21 cellular contexts compared by ENCODE assay signal in genomic region chr16:23160574-23160973, GRCh38. TPM values are rescaled to one million over a fixed set of nuclear protein-coding genes. Genes with fewer than 3 reads are reported as not detected.
DNase-seq lines count a peak whose midpoint lies in the region; ATAC-seq, FAIRE-seq and TF ChIP-seq lines count a peak whose summit lies in the region.
"Had no signal": no experiment of that assay in that cellular context is flagged by ENCODE, and none has a peak within 500 bp of the region (broad histone marks: within the 10 kb centered on the region; RNA-seq: fewer than 3 reads in every experiment).

No MANE protein-coding gene starts in this region.

- H3K9ac ChIP-seq in H9 (ENCODE audit: extremely low read depth, insufficient read length, low read length) = no peak overlapping the region

- H4K8ac ChIP-seq in H9 (replicated peaks; ENCODE audit: insufficient read length, low read depth, low read length) = no peak overlapping the region

- no peak overlapping the region for H4K91ac ChIP-seq in H9 (ENCODE audit: insufficient read length, low read depth, low read length)

- no peak overlapping the region; a peak in 1 of 5 replicates for H3K4me3 Mint-ChIP-seq in H9
- H3K4me3 Mint-ChIP-seq in WTC11 = no peak overlapping the region
- H3K4me3 Mint-ChIP-seq: CD4-positive, alpha-beta T cell had no signal

- H3K27ac Mint-ChIP-seq in H9 (peak overlapping the region in 1 of 3 experiments; percentile 48; a peak in 3 of 7 replicates), WTC11 (peak overlapping the region; percentile 32; the same call in 1 of the 2 replicates)
- H3K27ac Mint-ChIP-seq: CD4-positive, alpha-beta T cell had no signal

- H3K27me3 ChIP-seq in H9 (ENCODE audit: insufficient read depth, low read length) = no peaks in the 10 kb centered on the region
- H3K27me3 ChIP-seq: BE2C had no signal

- TF ChIP-seq CTCF in H9 (conservative IDR thresholded peaks at IDR 0.05) (no peak), WTC11 (IDR thresholded peaks at IDR 0.05) (no peak)

- no peak overlapping the region for H2BK20ac ChIP-seq in H9 (ENCODE audit: low read depth, low read length, poor library complexity, severe bottlenecking)

- no CpG with 5 or more reads among the region's 3 CpGs for WGBS in H9 (ENCODE audit: extremely low coverage, insufficient read length, low lambda C conversion rate)

- H2BK15ac ChIP-seq in H9 (ENCODE audit: low read depth, low read length) = no peak overlapping the region

- no peak overlapping the region for H2BK12ac ChIP-seq in H9 (ENCODE audit: insufficient read length, low read depth, low read length)

- no peak overlapping the region for H3K27ac ChIP-seq in H9 (ENCODE audit: insufficient read length, low read depth, low read length)
- H3K27ac ChIP-seq: HL-60 had no signal

- H3K23me2 ChIP-seq in H9 (ENCODE audit: insufficient read length, low read depth, low read length, poor library complexity, severe bottlenecking) = no peaks in the 10 kb centered on the region

- H3K18ac ChIP-seq in H9 (ENCODE audit: insufficient read length, low read depth, low read length) = no peak overlapping the region

- ATAC-seq in WTC11 = peak; percentile 59
- ATAC-seq: K562 had no signal

- no peaks in the 10 kb centered on the region for H3K9me3 ChIP-seq in H9 (ENCODE audit: control insufficient read depth, low read depth, low read length)
- H3K9me3 ChIP-seq: BE2C had no signal

- H2BK120ac ChIP-seq in H9 (ENCODE audit: low read depth, low read length, poor library complexity, severe bottlenecking) = no peak overlapping the region

- H3K4me1 ChIP-seq in H9 (ENCODE audit: insufficient read depth, low read length) = no peaks in the 10 kb centered on the region
- H3K4me1 ChIP-seq: BE2C had no signal

- H3K79me2 ChIP-seq in H9 (ENCODE audit: insufficient read depth, low read length) = no peaks in the 10 kb centered on the region

- H3K4me2 ChIP-seq in H9 (ENCODE audit: insufficient read depth, insufficient read length, low read length) = no peak overlapping the region

- H3T11ph ChIP-seq in H9 (ENCODE audit: low read length) = no peak overlapping the region

- H3K9me3 Mint-ChIP-seq in H9 = peaks cover 13 to 14% of the 10 kb centered on the region in 2 experiments
- H3K9me3 Mint-ChIP-seq in WTC11 = peaks cover 23% of the 10 kb centered on the region
- H3K9me3 Mint-ChIP-seq: CD4-positive, alpha-beta T cell had no signal

- CTCF ChIA-PET in WTC11 (lab: Charles Lee) = no interaction called here

- H2AK5ac ChIP-seq in H9 (ENCODE audit: insufficient read length, low read length) = no peak overlapping the region

- H2AFZ ChIP-seq in H9 (ENCODE audit: low read length) = no peak overlapping the region

- no peak overlapping the region for H3K14ac ChIP-seq in H9 (ENCODE audit: insufficient read depth, low read length)

- DNase-seq in DMS79 treated with DMSO at 0.1 percent for 48 hours (lab: John Stamatoyannopoulos, UW) (peak; percentile 82), H9 (peak; percentile 46), WTC11 (ENCODE audit: low spot score) (no peak), myocyte (ENCODE audit: low read depth) (peak; percentile 32), urothelium cell line (ENCODE audit: low spot score) (no peak), NOMO-1 treated with dmso at 0.1 percent for 144 hours (lab: John Stamatoyannopoulos, UW; ENCODE audit: unreplicated experiment) (no peak), COLO668 (lab: John Stamatoyannopoulos, UW; ENCODE audit: unreplicated experiment) (no peak), superior temporal gyrus (ENCODE audit: extremely low spot score) (no peak)
- DNase-seq: ACHN; BE2C; C1 segment of cervical spinal cord; CD4-positive, alpha-beta T cell; H7; IMR-90 had no signal

- H4K5ac ChIP-seq in H9 (ENCODE audit: insufficient read length, low read depth, low read length) = no peak overlapping the region

- no peaks in the 10 kb centered on the region for H3K79me1 ChIP-seq in H9 (ENCODE audit: insufficient read depth, low read depth, low read length, poor library complexity, severe bottlenecking)

- no peak overlapping the region for H2BK5ac ChIP-seq in H9 (ENCODE audit: insufficient read length, low read length)

- H4K20me1 ChIP-seq in H9 (ENCODE audit: control insufficient read depth, insufficient read depth, insufficient read length) = no peaks in the 10 kb centered on the region

- no peak for FAIRE-seq in urothelium cell line (lab: Jason Lieb, UNC)
- FAIRE-seq: A204.1, G401.6, GM12891, GM19239, K562 had no signal

- H3K27me3 Mint-ChIP-seq in H9 (ENCODE audit: low read depth) = peaks cover under 1% of the 10 kb centered on the region; the same call in 1 of the 2 replicates
- peaks cover 3% of the 10 kb centered on the region; the same call in 1 of the 2 replicates for H3K27me3 Mint-ChIP-seq in WTC11 (ENCODE audit: low read depth)

- H3K56ac ChIP-seq in H9 (ENCODE audit: insufficient read length, low read depth, low read length) = no peak overlapping the region

- H3K36me3 Mint-ChIP-seq in H9 (ENCODE audit: insufficient read depth in 1 of 3, low read depth in 3 of 3) = peaks cover 3 to 12% (median 6%) of the 10 kb centered on the region in 3 experiments
- H3K36me3 Mint-ChIP-seq in WTC11 = peaks cover 18% of the 10 kb centered on the region

- POLR2A ChIA-PET in WTC11 (lab: Charles Lee) = no interaction called here

- H3K4ac ChIP-seq in H9 (ENCODE audit: low read depth, low read length) = no peak overlapping the region

- H3K4me1 Mint-ChIP-seq in H9 (peaks cover 9 to 12% of the 10 kb centered on the region in 2 experiments), WTC11 (peaks cover 14% of the 10 kb centered on the region)

- no peak overlapping the region for H3K23ac ChIP-seq in H9 (ENCODE audit: insufficient read length, low read depth, low read length)

TF ChIP-seq in WTC11, 78 proteins besides CTCF, POLR2A, EP300 and RAD21:
- TF ChIP-seq SP1 (CRISPR knock-in tag; conservative IDR thresholded peaks at IDR 0.05) = no peak
- TF ChIP-seq NFE2L1 (CRISPR knock-in tag; IDR thresholded peaks at IDR 0.05) = no peak
- no peak for TF ChIP-seq NR3C1 (CRISPR knock-in tag; conservative IDR thresholded peaks at IDR 0.05; ENCODE audit: low read depth)
- TF ChIP-seq TEAD4 (CRISPR knock-in tag; IDR thresholded peaks at IDR 0.05) = no peak
- no peak for TF ChIP-seq ZNF396 (CRISPR knock-in tag; IDR thresholded peaks at IDR 0.05; ENCODE audit: borderline replicate concordance)
- TF ChIP-seq CREB1 (CRISPR knock-in tag; IDR thresholded peaks at IDR 0.05) = no peak
- TF ChIP-seq ZNF317 (CRISPR knock-in tag; IDR thresholded peaks at IDR 0.05; ENCODE audit: borderline replicate concordance, low read depth) = no peak
- TF ChIP-seq HMGA2 (CRISPR knock-in tag; IDR thresholded peaks at IDR 0.05) = no peak
- TF ChIP-seq KAT7 (CRISPR knock-in tag; IDR thresholded peaks at IDR 0.05; ENCODE audit: borderline replicate concordance) = no peak
- no peak for TF ChIP-seq STAT6 (CRISPR knock-in tag; conservative IDR thresholded peaks at IDR 0.05; ENCODE audit: low read depth)

RNA-seq across cellular contexts. Expression of gene USP31, which starts 11.3 kb away (rescaled TPM):
- total RNA-seq in H9 (2021) (14.5 and 16.1 TPM in 2 replicates), WTC11 (2021) (13.3 to 17.4 TPM (median 13.7 TPM) in 3 replicates), myocyte (4.0 and 4.9 TPM in 2 replicates)
- polyA plus RNA-seq in myocyte (2012) = 2.8 TPM

RNA-seq across cellular contexts. Expression of gene SCNN1G, which starts 22.0 kb away (rescaled TPM):
- 0.74 and 0.92 TPM in 2 replicates for total RNA-seq in H9 (2021)
- 0.78 to 1.3 TPM (median 0.80 TPM) in 3 replicates for total RNA-seq in WTC11 (2021)
- not detected in 2 replicates for total RNA-seq in myocyte
- not detected for polyA plus RNA-seq in myocyte (2012)
- total RNA-seq: CD4-positive, alpha-beta T cell; HT1080; IMR-90; K562 had no signal
- polyA plus RNA-seq: IMR-90, K562 had no signal

Comparison
In these comparisons a context has a peak if more than half of its experiments do, and no peak if none do; other contexts are left out.
1. DNase-seq: peak in DMS79 treated with DMSO at 0.1 percent for 48 hours (single experiment), H9 (single experiment) and myocyte (single experiment); none in WTC11 (single experiment), urothelium cell line (single experiment), NOMO-1 treated with dmso at 0.1 percent for 144 hours (single experiment), COLO668 (single experiment) and superior temporal gyrus (single experiment).